ENCODE assay signal across 12 cellular contexts in the genomic region with DNA sequence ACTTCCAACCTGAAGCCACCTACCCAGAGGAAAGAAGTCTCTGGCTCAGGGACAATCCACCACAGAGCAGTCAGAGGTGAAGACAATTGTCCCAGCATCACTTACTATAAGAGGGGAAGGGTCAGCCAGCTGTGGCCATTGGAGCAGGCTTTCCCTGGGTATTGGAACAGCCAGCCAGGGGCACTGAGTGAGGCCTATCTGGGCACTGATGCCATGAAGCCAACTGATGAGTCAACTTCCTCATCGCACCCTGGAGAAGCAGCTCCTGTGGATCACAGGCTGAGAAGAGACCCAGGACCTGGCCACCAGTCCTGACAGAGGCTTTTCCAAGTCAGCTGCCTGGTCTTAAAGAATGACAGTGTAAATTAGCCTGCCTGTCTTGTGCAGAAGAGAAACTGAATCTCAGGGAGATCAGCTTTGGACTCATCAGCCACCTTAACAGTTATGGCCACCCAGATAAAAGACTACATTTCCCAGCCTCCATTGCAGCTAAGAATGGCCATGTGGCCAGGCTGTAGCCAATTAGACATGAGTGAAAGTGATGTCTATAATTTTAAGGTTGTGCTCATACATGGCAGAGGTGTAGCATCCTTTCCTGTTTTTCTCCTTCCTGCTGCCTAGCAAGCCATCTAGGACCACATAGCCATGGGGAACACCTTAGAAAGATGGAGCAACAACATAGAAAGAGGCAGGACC. TPM values are rescaled to one million over a fixed set of nuclear protein-coding genes. Genes with fewer than 3 reads are reported as not detected.
DNase-seq lines count a peak whose midpoint lies in the region; ATAC-seq, FAIRE-seq and TF ChIP-seq lines count a peak whose summit lies in the region.
"Had no signal": no experiment of that assay in that cellular context is flagged by ENCODE, and none has a peak within 500 bp of the region (broad histone marks: within the 10 kb centered on the region; RNA-seq: fewer than 3 reads in every experiment).

No MANE protein-coding gene starts in this region.

- H3K4me1 ChIP-seq in right lobe of liver, result no peaks in the 10 kb centered on the region
- H3K4me1 ChIP-seq: parathyroid adenoma had no signal

- no peak for TF ChIP-seq POLR2A in GM12891 (IDR thresholded peaks at IDR 0.05; ENCODE audit: low read depth, low read length)
- TF ChIP-seq POLR2A in right lobe of liver (IDR thresholded peaks at IDR 0.05), result no peak

- H3K4me3 Mint-ChIP-seq in activated T-cell treated with anti-CD3 and anti-CD28 coated beads, Interleukin-2, amount 50 U/mL, for 72 hours, result no peak overlapping the region

- H3K9me3 ChIP-seq in right lobe of liver, result no peaks in the 10 kb centered on the region

- no peak for TF ChIP-seq CTCF in right lobe of liver (IDR thresholded peaks at IDR 0.05)

- no peaks in the 10 kb centered on the region for H3K9me3 Mint-ChIP-seq in activated T-cell treated with anti-CD3 and anti-CD28 coated beads, Interleukin-2, amount 50 U/mL, for 72 hours

- intact Hi-C loops in right lobe of liver (cut with DNase I), result no loop called here

- no peaks in the 10 kb centered on the region for H3K27me3 ChIP-seq in right lobe of liver

- DNase-seq in GM12891 (ENCODE audit: insufficient read length, low spot score) (no peak), right lobe of liver (peak in 1 of 3 donors; percentile 31), KBM-7 (no peak)
- DNase-seq in activated T-cell treated with anti-CD3 and anti-CD28 coated beads, Interleukin-2, amount 50 U/mL, for 72 hours, result no peak
- DNase-seq: activated CD4-positive, CD25-positive, alpha-beta regulatory T cell; NCI-H1105 treated with DMSO at 0.1 percent for 48 hours had no signal

- peak; percentile 52 for FAIRE-seq in GM12891 (lab: Jason Lieb, UNC)
- FAIRE-seq: endometrium had no signal

- no peaks in the 10 kb centered on the region for H3K36me3 Mint-ChIP-seq in activated T-cell treated with anti-CD3 and anti-CD28 coated beads, Interleukin-2, amount 50 U/mL, for 72 hours (ENCODE audit: insufficient read depth in 2 of 2)

- no peak overlapping the region for H3K27ac Mint-ChIP-seq in activated T-cell treated with anti-CD3 and anti-CD28 coated beads, Interleukin-2, amount 50 U/mL, for 72 hours

- 67% methylated on average over 1 of the region's 1 CpG for WGBS in right lobe of liver (ENCODE audit: insufficient coverage, low coverage, low lambda C conversion rate, missing lambda C conversion rate)

- no peaks in the 10 kb centered on the region for H3K36me3 ChIP-seq in right lobe of liver

- peak; percentile 43 for ATAC-seq in HG02798 (IDR thresholded peaks at IDR 0.05; ENCODE audit: poor library complexity, unreplicated experiment)
- peak; percentile 53 to 71 for ATAC-seq in activated T-cell treated with anti-CD3 and anti-CD28 coated beads, Interleukin-2, amount 50 U/mL, for 72 hours (replicated peaks in 1 of 2)
- peak; percentile 34 to 59 (median 54) for ATAC-seq in right lobe of liver
- ATAC-seq in GM18858 (IDR thresholded peaks at IDR 0.05; ENCODE audit: unreplicated experiment), result no peak
- no peak for ATAC-seq in HG03280 (IDR thresholded peaks at IDR 0.05; ENCODE audit: unreplicated experiment)
- ATAC-seq in HG02970 (IDR thresholded peaks at IDR 0.05; ENCODE audit: low FRiP score, unreplicated experiment), result no peak

- H3K27ac ChIP-seq in right lobe of liver, result no peak overlapping the region
- H3K27ac ChIP-seq: parathyroid adenoma had no signal

- H3K4me3 ChIP-seq in right lobe of liver, result no peak overlapping the region

- peaks cover 39% of the 10 kb centered on the region for H3K27me3 Mint-ChIP-seq in activated T-cell treated with anti-CD3 and anti-CD28 coated beads, Interleukin-2, amount 50 U/mL, for 72 hours (ENCODE audit: low read depth)

- in situ Hi-C loops in KBM-7 (cut with MboI; ENCODE audit: low pct_unique_long_range_greater_than_20kb, low sequenced_read_pairs), result no loop called here

- H3K4me1 Mint-ChIP-seq in activated T-cell treated with anti-CD3 and anti-CD28 coated beads, Interleukin-2, amount 50 U/mL, for 72 hours (ENCODE audit: low read depth), result peaks cover 25% of the 10 kb centered on the region

TF ChIP-seq in GM12891, 5 proteins besides CTCF, POLR2A, EP300 and RAD21:
- TF ChIP-seq TAF1 (IDR thresholded peaks at IDR 0.05; ENCODE audit: low read depth, low read length), result no peak
- TF ChIP-seq POLR2AphosphoS5 (IDR thresholded peaks at IDR 0.05; ENCODE audit: low read depth, low read length), result no peak
- TF ChIP-seq POU2F2 (IDR thresholded peaks at IDR 0.05; ENCODE audit: low read depth, low read length), result no peak
- no peak for TF ChIP-seq PAX5 (IDR thresholded peaks at IDR 0.05; ENCODE audit: insufficient read depth, low read length, severe bottlenecking)
- no peak for TF ChIP-seq SPI1 (IDR thresholded peaks at IDR 0.05; ENCODE audit: low read depth, low read length)

RNA-seq across cellular contexts. Expression of gene CHST1, which starts 19.0 kb away (rescaled TPM):
- not detected for polyA plus RNA-seq in GM12891 (2012; ENCODE audit: low read depth, missing spikeins)
- total RNA-seq in activated T-cell treated with anti-CD3 and anti-CD28 coated beads, Interleukin-2, amount 50 U/mL, for 72 hours, result under 1 TPM in 1 of 2 donors, not detected in 1; 0.10 TPM
- 1 to 10 TPM in 3 of 6 experiments, under 1 TPM in 3; 0.49 to 1.6 (median 0.92) TPM for total RNA-seq in right lobe of liver

Comparison
In these comparisons a context has a peak if more than half of its experiments do, and no peak if none do; other contexts are left out.
1. ATAC-seq: peak in HG02798 (single experiment), activated T-cell treated with anti-CD3 and anti-CD28 coated beads, Interleukin-2, amount 50 U/mL, for 72 hours (2 of 2) and right lobe of liver (4 of 4); none in GM18858 (single experiment), HG03280 (single experiment) and HG02970 (single experiment).